In the genomic region with DNA sequence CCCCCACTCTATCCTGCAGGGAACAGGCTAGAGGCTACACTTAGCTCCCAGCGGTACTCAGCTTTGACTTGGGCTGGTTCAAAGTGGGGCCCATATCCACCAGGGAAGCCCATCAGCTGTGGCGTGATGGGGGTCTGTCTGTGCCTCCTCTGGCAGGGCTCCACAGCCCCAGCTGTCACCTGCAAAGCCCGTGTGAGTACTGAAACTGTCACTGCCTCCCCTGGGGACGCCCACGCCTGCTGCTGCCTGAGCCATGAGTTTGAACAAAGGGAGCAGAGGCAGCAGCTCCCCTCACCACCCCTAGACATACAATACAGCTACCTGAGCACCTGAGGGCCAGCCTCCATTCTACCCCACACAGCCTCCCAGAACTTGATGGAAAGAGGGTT, we compare ENCODE assay signal across 9 cellular contexts. TPM values are rescaled to one million over a fixed set of nuclear protein-coding genes. Genes with fewer than 3 reads are reported as not detected.
DNase-seq lines count a peak whose midpoint lies in the region; ATAC-seq and TF ChIP-seq lines count a peak whose summit lies in the region.
"Had no signal": no experiment of that assay in that cellular context is flagged by ENCODE, and none has a peak within 500 bp of the region (broad histone marks: within the 10 kb centered on the region; RNA-seq: fewer than 3 reads in every experiment).

No MANE protein-coding gene starts in this region.

- 0 out of 2 replicates have a peak overlapping the region, but pooled peaks have one; percentile 47 for H2AFZ ChIP-seq in PC-9

- no peaks in the 10 kb centered on the region for H3K79me2 ChIP-seq in PC-9 (ENCODE audit: low read depth)

- H3K4me1 Mint-ChIP-seq in HFFc6 (ENCODE audit: low read depth) = peaks cover 35% of the 10 kb centered on the region

- H3K4me1 ChIP-seq in PC-9 (replicated peaks; ENCODE audit: insufficient read depth) = peaks cover 7% of the 10 kb centered on the region; the same call in 1 of the 2 replicates

- peaks cover 5% of the 10 kb centered on the region; the same call in 1 of the 2 replicates for H3F3A ChIP-seq in PC-9 (ENCODE audit: insufficient read depth, low read depth)

- peak overlapping the region; percentile 93 for H3K4me3 Mint-ChIP-seq in HFFc6

- no peak for DNase-seq in HFFc6
- DNase-seq in PC-9 = no peak
- no peak for DNase-seq in choroid plexus epithelial cell (ENCODE audit: low read depth)
- DNase-seq in retina = peak; percentile 39
- DNase-seq in GF-D8 (lab: John Stamatoyannopoulos, UW) = no peak
- no peak for DNase-seq in SHP77 (lab: John Stamatoyannopoulos, UW)
- no peak for DNase-seq in GM03348 (ENCODE audit: low spot score)

- no TSS peak for BruUV-seq in PC-9 (replicated peaks; lab: Mats Ljungman, UMichigan)

- peak; percentile 49 for ATAC-seq in GM18502 (IDR thresholded peaks at IDR 0.05; ENCODE audit: poor library complexity, unreplicated experiment)

- H3K27ac ChIP-seq in PC-9 = no peak overlapping the region
- H3K27ac ChIP-seq: SK-N-MC had no signal

- H3K27ac Mint-ChIP-seq in HFFc6 = peak overlapping the region; percentile 90; the same call in 1 of the 2 replicates

- POLR2A ChIA-PET in PC-9 (lab: Charles Lee; ENCODE audit: unreplicated experiment) = interaction anchor here (0.7 kb wide), 1 partner anchor 174 kb away, joined by 24 read pairs; no protein-coding TSS in a partner anchor

- no peaks in the 10 kb centered on the region for H3K9me3 Mint-ChIP-seq in HFFc6

- intact Hi-C loops in PC-9 (cut with micrococcal nuclease; ENCODE audit: unreplicated experiment) = loop anchor here (1.0 kb wide), 1 partner anchor 16 kb away; no protein-coding TSS in a partner anchor

- H3K4me2 ChIP-seq in PC-9 = peak overlapping the region; percentile 86

- H3K4me3 ChIP-seq in PC-9 (peak overlapping the region; percentile 68), choroid plexus epithelial cell (ENCODE audit: low read depth, low read length) (peak overlapping the region; percentile 68)
- H3K4me3 ChIP-seq: SK-N-MC had no signal

- no peaks in the 10 kb centered on the region for H3K27me3 ChIP-seq in PC-9 (ENCODE audit: insufficient read depth, low read depth)

- no peaks in the 10 kb centered on the region for H3K36me3 Mint-ChIP-seq in HFFc6 (ENCODE audit: low read depth)

- CTCF ChIA-PET in PC-9 (lab: Charles Lee) = no interaction called here

- no peaks in the 10 kb centered on the region for H3K9me3 ChIP-seq in PC-9 (ENCODE audit: insufficient read depth, low read depth)

- no peaks in the 10 kb centered on the region for H3K36me3 ChIP-seq in PC-9 (ENCODE audit: low read depth)

- H3K9me2 ChIP-seq in PC-9 (ENCODE audit: insufficient read depth) = no peaks in the 10 kb centered on the region

- H4K20me1 ChIP-seq in PC-9 (ENCODE audit: insufficient read depth) = no peaks in the 10 kb centered on the region

- peaks cover 2% of the 10 kb centered on the region for H3K27me3 Mint-ChIP-seq in HFFc6 (ENCODE audit: insufficient read depth)

- TF ChIP-seq CTCF in HFFc6 (IDR thresholded peaks at IDR 0.05) (no peak), PC-9 (conservative IDR thresholded peaks at IDR 0.05) (no peak), choroid plexus epithelial cell (conservative IDR thresholded peaks at IDR 0.05; ENCODE audit: low read depth, low read length) (no peak)

RNA-seq across cellular contexts. Expression of gene REM2, which starts 5.0 kb away (rescaled TPM):
- under 1 TPM in 4 of 6 experiments, not detected in 2; 0.09 to 0.17 (median 0.14) TPM for total RNA-seq in HFFc6 (2021; fragmentation: NEBNext Ultra II Directional; extraction: Animal tissue kit (Norgen Biotek cat#: 25700))
- total RNA-seq in PC-9 (2021) = 0.50 and 0.98 TPM in 2 replicates

RNA-seq across cellular contexts. Expression of gene LRP10, which starts 16.4 kb away (rescaled TPM):
- total RNA-seq in HFFc6 (2021; fragmentation: NEBNext Ultra II Directional; extraction: Animal tissue kit (Norgen Biotek cat#: 25700)) = 100 to 1,000 TPM; 168 to 226 (median 186) TPM
- 59.0 and 61.6 TPM in 2 replicates for total RNA-seq in PC-9 (2021)

RNA-seq across cellular contexts. Expression of gene RBM23, which starts 31.0 kb away (rescaled TPM):
- 10 to 100 TPM; 43.5 to 56.8 (median 52.2) TPM for total RNA-seq in HFFc6 (2021; fragmentation: NEBNext Ultra II Directional; extraction: Animal tissue kit (Norgen Biotek cat#: 25700))
- total RNA-seq in PC-9 (2021) = 68.7 and 76.5 TPM in 2 replicates

RNA-seq across cellular contexts. Expression of gene PRMT5, which starts 41.2 kb away (rescaled TPM):
- 100 to 1,000 TPM; 102 to 125 (median 110) TPM for total RNA-seq in HFFc6 (2021; fragmentation: NEBNext Ultra II Directional; extraction: Animal tissue kit (Norgen Biotek cat#: 25700))
- 58.6 and 73.2 TPM in 2 replicates for total RNA-seq in PC-9 (2021)

RNA-seq across cellular contexts. Expression of gene MMP14, which starts 51.6 kb away (rescaled TPM):
- 100 to 1,000 TPM; 284 to 322 (median 298) TPM for total RNA-seq in HFFc6 (2021; fragmentation: NEBNext Ultra II Directional; extraction: Animal tissue kit (Norgen Biotek cat#: 25700))
- 22.4 and 34.8 TPM in 2 replicates for total RNA-seq in PC-9 (2021)
